ENCODE assay signal across 25 cellular contexts in the genomic region with DNA sequence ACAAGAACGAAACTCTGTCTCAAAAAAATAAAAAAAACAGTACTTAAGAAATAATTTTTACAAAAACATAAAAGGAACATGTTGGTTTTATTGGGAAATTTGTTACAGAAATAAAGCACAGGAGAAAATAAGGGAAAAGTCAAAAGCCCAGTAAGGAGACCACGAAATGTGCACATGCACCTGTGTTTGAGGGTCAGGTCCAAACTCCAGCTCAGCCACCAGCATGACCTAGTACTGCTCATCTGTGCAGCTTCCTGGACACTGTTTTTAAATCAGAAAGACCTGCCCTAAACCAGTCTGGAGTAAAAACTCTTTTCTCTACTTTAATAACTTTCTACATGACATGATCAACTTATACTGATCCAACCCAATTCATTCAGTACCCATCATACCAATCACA. TPM values are rescaled to one million over a fixed set of nuclear protein-coding genes. Genes with fewer than 3 reads are reported as not detected.
DNase-seq lines count a peak whose midpoint lies in the region; ATAC-seq, FAIRE-seq and TF ChIP-seq lines count a peak whose summit lies in the region.
"Had no signal": no experiment of that assay in that cellular context is flagged by ENCODE, and none has a peak within 500 bp of the region (broad histone marks: within the 10 kb centered on the region; RNA-seq: fewer than 3 reads in every experiment).

No MANE protein-coding gene starts in this region.

- peaks cover 82% of the 10 kb centered on the region for H3K36me3 ChIP-seq in CD4-positive, CD25-positive, alpha-beta regulatory T cell (ENCODE audit: control insufficient read depth, insufficient read depth, low read length)
- peaks cover 73% of the 10 kb centered on the region for H3K36me3 ChIP-seq in K562 (ENCODE audit: control insufficient read depth, insufficient read depth, low read length)
- H3K36me3 ChIP-seq in right lobe of liver, result peaks cover 0 to 40% (median 15%) of the 10 kb centered on the region in 4 donors

- H4K20me1 ChIP-seq in K562 (replicated peaks; ENCODE audit: control insufficient read depth, insufficient read depth, low read length), result no peaks in the 10 kb centered on the region

- no peak for DNase-seq in activated CD8-positive, alpha-beta T cell treated with anti-CD3 and anti-CD28 coated beads for 36 hours
- no peak for DNase-seq in activated CD8-positive, alpha-beta T cell treated with anti-CD3 and anti-CD28 coated beads, Interleukin-2, amount 10 ng/mL, durations not matched to agents 7 days and 5 days
- DNase-seq in CD4-positive, CD25-positive, alpha-beta regulatory T cell, result no peak
- DNase-seq in K562 (ENCODE audit: extremely low read depth in 1 of 4, low spot score in 3 of 4) (no peak), right lobe of liver (peak; percentile 52 to 84 (median 71)), NCI-H146 (lab: John Stamatoyannopoulos, UW) (no peak), SKM-1 treated with dmso at 0.1 percent for 144 hours (lab: John Stamatoyannopoulos, UW; ENCODE audit: unreplicated experiment) (no peak), left colon (no peak)
- DNase-seq: AML-193; CD8-positive, alpha-beta T cell; DMS 273 treated with DMSO at 0.1 percent for 48 hours; DMS53; DND-41; EL; GOT3; H7; HFFc6 had no signal

- CTCF ChIA-PET in activated CD8-positive, alpha-beta T cell treated with anti-CD3 and anti-CD28 coated beads for 36 hours (lab: Charles Lee), result interaction anchor here (1.1 to 1.7 kb wide), 2 partner anchors 9 to 55 kb away, joined by 4 to 7 read pairs; no protein-coding TSS in a partner anchor
- CTCF ChIA-PET in activated CD8-positive, alpha-beta T cell treated with anti-CD3 and anti-CD28 coated beads, Interleukin-2, amount 10 ng/mL, durations not matched to agents 7 days and 5 days (lab: Charles Lee), result no interaction called here
- CTCF ChIA-PET in K562 (lab: Yijun Ruan, JAX; ENCODE audit: low intra/inter-chr PET ratio), result no interaction called here

- H3K27ac Mint-ChIP-seq in activated CD8-positive, alpha-beta T cell treated with anti-CD3 and anti-CD28 coated beads for 36 hours, result peak overlapping the region; percentile 11
- H3K27ac Mint-ChIP-seq in activated CD8-positive, alpha-beta T cell treated with anti-CD3 and anti-CD28 coated beads, Interleukin-2, amount 10 ng/mL, durations not matched to agents 7 days and 5 days, result no peak overlapping the region
- H3K27ac Mint-ChIP-seq in CD4-positive, CD25-positive, alpha-beta regulatory T cell, result peak overlapping the region in 1 of 3 donors; percentile 3
- H3K27ac Mint-ChIP-seq: HFFc6, IgD-negative memory B cell had no signal

- H3K4me2 ChIP-seq in K562 (ENCODE audit: insufficient read depth, low read length), result no peak overlapping the region
- H3K4me2 ChIP-seq: A549 had no signal

- no peaks in the 10 kb centered on the region for H3K9me1 ChIP-seq in K562 (ENCODE audit: control insufficient read depth, insufficient read depth, low read length)

- TF ChIP-seq CTCF in activated CD8-positive, alpha-beta T cell treated with anti-CD3 and anti-CD28 coated beads for 36 hours (IDR thresholded peaks at IDR 0.05), result no peak
- TF ChIP-seq CTCF in K562 (IDR thresholded peaks at IDR 0.05 in 2 of 3, conservative IDR thresholded peaks at IDR 0.05 in 1 of 3; ENCODE audit: insufficient read depth in 2 of 3, low read depth in 1 of 3, low read length in 3 of 3) (no peak), right lobe of liver (IDR thresholded peaks at IDR 0.05) (no peak)

- H3K9me3 Mint-ChIP-seq in activated CD8-positive, alpha-beta T cell treated with anti-CD3 and anti-CD28 coated beads for 36 hours, result no peaks in the 10 kb centered on the region
- no peaks in the 10 kb centered on the region for H3K9me3 Mint-ChIP-seq in activated CD8-positive, alpha-beta T cell treated with anti-CD3 and anti-CD28 coated beads, Interleukin-2, amount 10 ng/mL, durations not matched to agents 7 days and 5 days (ENCODE audit: insufficient read depth)
- peaks cover 0 to 1% (median 0%) of the 10 kb centered on the region in 7 donors for H3K9me3 Mint-ChIP-seq in CD4-positive, CD25-positive, alpha-beta regulatory T cell
- H3K9me3 Mint-ChIP-seq: CD8-positive, alpha-beta T cell; HFFc6; IgD-negative memory B cell had no signal

- no peak overlapping the region for H2AFZ ChIP-seq in K562 (ENCODE audit: low read depth, low read length)

- ATAC-seq in activated CD8-positive, alpha-beta T cell treated with anti-CD3 and anti-CD28 coated beads for 36 hours, result no peak
- no peak for ATAC-seq in activated CD8-positive, alpha-beta T cell treated with anti-CD3 and anti-CD28 coated beads, Interleukin-2, amount 10 ng/mL, durations not matched to agents 7 days and 5 days
- no peak for ATAC-seq in CD4-positive, CD25-positive, alpha-beta regulatory T cell (ENCODE audit: low read depth in 2 of 2)
- no peak for ATAC-seq in K562
- ATAC-seq in right lobe of liver, result peak; percentile 96 to 98 (median 98)
- ATAC-seq in left colon, result no peak
- ATAC-seq: A549; CD8-positive, alpha-beta T cell; HCT116 had no signal

- H3K79me2 ChIP-seq in K562 (ENCODE audit: control insufficient read depth, insufficient read depth, low read length), result no peaks in the 10 kb centered on the region

- in situ Hi-C loops in K562 (cut with MboI), result no loop called here

- no peak for FAIRE-seq in K562 (lab: Jason Lieb, UNC)
- FAIRE-seq: A549, GM12892, GM18507, HTR-8/SVneo had no signal

- no peak for TF ChIP-seq RAD21 in K562 (CRISPR knock-in tag; conservative IDR thresholded peaks at IDR 0.05 in 1 of 2, IDR thresholded peaks at IDR 0.05 in 1 of 2)

- H3K36me3 Mint-ChIP-seq in activated CD8-positive, alpha-beta T cell treated with anti-CD3 and anti-CD28 coated beads for 36 hours (ENCODE audit: low read depth), result peaks cover 43% of the 10 kb centered on the region
- H3K36me3 Mint-ChIP-seq in activated CD8-positive, alpha-beta T cell treated with anti-CD3 and anti-CD28 coated beads, Interleukin-2, amount 10 ng/mL, durations not matched to agents 7 days and 5 days (ENCODE audit: low read depth), result peaks cover 60% of the 10 kb centered on the region
- H3K36me3 Mint-ChIP-seq in CD4-positive, CD25-positive, alpha-beta regulatory T cell, result peaks cover 39% of the 10 kb centered on the region

- no peaks in the 10 kb centered on the region for H3K9me3 ChIP-seq in CD4-positive, CD25-positive, alpha-beta regulatory T cell (ENCODE audit: control insufficient read depth in 2 of 2, low read length in 2 of 2)
- H3K9me3 ChIP-seq in K562 (replicated peaks; ENCODE audit: control insufficient read depth, insufficient read depth, low read depth, low read length) (no peaks in the 10 kb centered on the region), right lobe of liver (no peaks in the 10 kb centered on the region)
- H3K9me3 ChIP-seq: A549 had no signal

- no peak overlapping the region for H3K4me3 Mint-ChIP-seq in activated CD8-positive, alpha-beta T cell treated with anti-CD3 and anti-CD28 coated beads for 36 hours
- H3K4me3 Mint-ChIP-seq in activated CD8-positive, alpha-beta T cell treated with anti-CD3 and anti-CD28 coated beads, Interleukin-2, amount 10 ng/mL, durations not matched to agents 7 days and 5 days, result no peak overlapping the region
- H3K4me3 Mint-ChIP-seq in CD4-positive, CD25-positive, alpha-beta regulatory T cell, result no peak overlapping the region
- H3K4me3 Mint-ChIP-seq: CD8-positive, alpha-beta T cell; HFFc6; IgD-negative memory B cell had no signal

- H3K4me1 Mint-ChIP-seq in activated CD8-positive, alpha-beta T cell treated with anti-CD3 and anti-CD28 coated beads for 36 hours (ENCODE audit: low read depth), result peaks cover 4% of the 10 kb centered on the region
- H3K4me1 Mint-ChIP-seq in activated CD8-positive, alpha-beta T cell treated with anti-CD3 and anti-CD28 coated beads, Interleukin-2, amount 10 ng/mL, durations not matched to agents 7 days and 5 days (ENCODE audit: low read depth), result peaks cover 6% of the 10 kb centered on the region
- peaks cover 11 to 58% (median 29%) of the 10 kb centered on the region in 4 donors for H3K4me1 Mint-ChIP-seq in CD4-positive, CD25-positive, alpha-beta regulatory T cell
- H3K4me1 Mint-ChIP-seq: IgD-negative memory B cell had no signal

- no peak overlapping the region for H3K9ac ChIP-seq in K562 (ENCODE audit: insufficient read depth in 1 of 2, low read depth in 2 of 2, low read length in 2 of 2)

- no peaks in the 10 kb centered on the region for H3K27me3 ChIP-seq in CD4-positive, CD25-positive, alpha-beta regulatory T cell (ENCODE audit: control insufficient read depth, insufficient read depth, low read length)
- no peaks in the 10 kb centered on the region for H3K27me3 ChIP-seq in K562 (ENCODE audit: control insufficient read depth in 2 of 2, insufficient read depth in 2 of 2, low read length in 2 of 2)
- no peaks in the 10 kb centered on the region for H3K27me3 ChIP-seq in right lobe of liver

- TF ChIP-seq EP300 in K562 (IDR thresholded peaks at IDR 0.05; ENCODE audit: low read length), result no peak

- H3K4me3 ChIP-seq in CD4-positive, CD25-positive, alpha-beta regulatory T cell (ENCODE audit: low read depth, low read length), result no peak overlapping the region
- H3K4me3 ChIP-seq in K562, result no peak overlapping the region
- no peak overlapping the region for H3K4me3 ChIP-seq in right lobe of liver
- H3K4me3 ChIP-seq: A549 had no signal

- H3K27ac ChIP-seq in CD4-positive, CD25-positive, alpha-beta regulatory T cell (ENCODE audit: insufficient read depth, low read length, poor library complexity, severe bottlenecking), result peak overlapping the region; percentile 28
- no peak overlapping the region for H3K27ac ChIP-seq in K562 (ENCODE audit: extremely low read depth, low read depth, low read length)
- H3K27ac ChIP-seq in right lobe of liver, result peak overlapping the region; percentile 48 to 87 (median 75)
- H3K27ac ChIP-seq: 22Rv1, A549, C4-2B had no signal

- TSS peak; percentile 15 for BruUV-seq in K562 (replicated peaks; lab: Mats Ljungman, UMichigan)

- H3K4me1 ChIP-seq in CD4-positive, CD25-positive, alpha-beta regulatory T cell (ENCODE audit: control insufficient read depth, insufficient read depth, low read length, poor library complexity, severe bottlenecking), result no peaks in the 10 kb centered on the region
- H3K4me1 ChIP-seq in K562 (replicated peaks in 1 of 2; ENCODE audit: control insufficient read depth in 2 of 2, insufficient read depth in 2 of 2, low read length in 2 of 2) (no peaks in the 10 kb centered on the region), right lobe of liver (peaks cover 0 to 17% (median 5%) of the 10 kb centered on the region in 4 donors)
- H3K4me1 ChIP-seq: A549 had no signal

- no peaks in the 10 kb centered on the region for H3K27me3 Mint-ChIP-seq in activated CD8-positive, alpha-beta T cell treated with anti-CD3 and anti-CD28 coated beads for 36 hours
- H3K27me3 Mint-ChIP-seq in activated CD8-positive, alpha-beta T cell treated with anti-CD3 and anti-CD28 coated beads, Interleukin-2, amount 10 ng/mL, durations not matched to agents 7 days and 5 days (ENCODE audit: low read depth), result no peaks in the 10 kb centered on the region
- no peaks in the 10 kb centered on the region for H3K27me3 Mint-ChIP-seq in CD4-positive, CD25-positive, alpha-beta regulatory T cell
- H3K27me3 Mint-ChIP-seq: IgD-negative memory B cell had no signal

- TF ChIP-seq POLR2A in K562 (conservative IDR thresholded peaks at IDR 0.05) (no peak), right lobe of liver (IDR thresholded peaks at IDR 0.05) (peak; percentile 49)

- intact Hi-C loops in activated CD8-positive, alpha-beta T cell treated with anti-CD3 and anti-CD28 coated beads for 36 hours (cut with micrococcal nuclease), result no loop called here
- intact Hi-C loops in K562 (cut with micrococcal nuclease) (no loop called here), right lobe of liver (cut with DNase I) (no loop called here), left colon (cut with DNase I, micrococcal nuclease) (no loop called here)

- POLR2A ChIA-PET in activated CD8-positive, alpha-beta T cell treated with anti-CD3 and anti-CD28 coated beads for 36 hours (lab: Charles Lee), result interaction anchor here (0.7 kb wide), 1 partner anchor 9 kb away, joined by 3 read pairs; no protein-coding TSS in a partner anchor
- POLR2A ChIA-PET in activated CD8-positive, alpha-beta T cell treated with anti-CD3 and anti-CD28 coated beads, Interleukin-2, amount 10 ng/mL, durations not matched to agents 7 days and 5 days (lab: Charles Lee), result no interaction called here
- POLR2A ChIA-PET in K562 (lab: Yijun Ruan, JAX), result interaction anchor here (0.6 to 1.0 kb wide), 2 partner anchors 9 to 18 kb away, joined by 3 read pairs; no protein-coding TSS in a partner anchor

- WGBS in K562 (ENCODE audit: insufficient coverage, low coverage, missing lambda C conversion rate), result 100% methylated on average over 2 of the region's 2 CpGs
- 27% methylated on average over 2 of the region's 2 CpGs for WGBS in right lobe of liver (ENCODE audit: insufficient coverage, low coverage, low lambda C conversion rate, missing lambda C conversion rate)

RNA-seq across cellular contexts. Expression of a gene that starts 21.2 kb away (rescaled TPM):
- 10 to 100 TPM; 48.7 to 53.2 TPM for total RNA-seq in activated CD8-positive, alpha-beta T cell treated with anti-CD3 and anti-CD28 coated beads for 36 hours
- total RNA-seq in activated CD8-positive, alpha-beta T cell treated with anti-CD3 and anti-CD28 coated beads, Interleukin-2, amount 10 ng/mL, durations not matched to agents 7 days and 5 days, result 10 to 100 TPM; 64.2 to 71.5 TPM
- 221 TPM for total RNA-seq in CD4-positive, CD25-positive, alpha-beta regulatory T cell
- polyA plus RNA-seq in CD4-positive, CD25-positive, alpha-beta regulatory T cell, result 10 to 100 TPM; 84.4 to 97.3 (median 90.9) TPM
- total RNA-seq in K562 (2011; cell fraction: chromatin; rRNA removed; ENCODE audit: low replicate concordance), result 82.0 and 197 TPM in 2 replicates
- total RNA-seq in K562 (2011; cell fraction: nucleolus; rRNA removed), result 55.7 and 63.3 TPM in 2 replicates
- total RNA-seq in K562 (2011; cell fraction: nucleoplasm; rRNA removed), result 101 and 175 TPM in 2 replicates
- total RNA-seq in K562 (2014; rRNA removed) (24.1 and 25.3 TPM in 2 replicates), K562 (2014; rRNA removed; fragmentation: Illumina TruSeq; extraction: Trizol) (31.5 and 36.1 TPM in 2 replicates), K562 (2015; rRNA removed; fragmentation: Illumina TruSeq; extraction: Trizol) (23.3 and 28.3 TPM in 2 replicates), K562 (2021) (21.8 and 22.8 TPM in 2 replicates), right lobe of liver (10 to 100 TPM; 20.3 to 45.4 (median 32.2) TPM), left colon (10 to 100 TPM; 56.9 to 57.0 TPM)
- polyA plus RNA-seq in K562 (2011; rRNA removed) (27.2 and 28.4 TPM in 2 replicates), K562 (2014; fragmentation: Illumina TruSeq; extraction: Trizol) (17.7 and 21.3 TPM in 2 replicates), K562 (2014; fragmentation: Nextera tagmentation; extraction: Ambion mirVana) (1 to 10 TPM; 9.0 to 9.5 TPM), K562 (2014; rRNA removed) (21.0 and 23.3 TPM in 2 replicates)
- 8.5 and 12.5 TPM in 2 replicates for polyA plus RNA-seq in K562 (2011; cell fraction: cytosol; rRNA removed)
- 34.9 and 38.9 TPM in 2 replicates for polyA plus RNA-seq in K562 (2011; cell fraction: nucleus; rRNA removed)
- 12.4 and 17.9 TPM in 2 replicates for polyA plus RNA-seq in K562 (2012)
- 31.2 and 33.4 TPM in 2 replicates for polyA minus RNA-seq in K562 (2011; rRNA and poly(A)+ RNA removed)
- 11.4 and 13.9 TPM in 2 replicates for polyA minus RNA-seq in K562 (2011; cell fraction: cytosol; rRNA and poly(A)+ RNA removed)
- 25.7 and 42.1 TPM in 2 replicates for polyA minus RNA-seq in K562 (2011; cell fraction: nucleus; rRNA and poly(A)+ RNA removed)

RNA-seq across cellular contexts. Expression of a gene that starts 34.6 kb away (rescaled TPM):
- 10 to 100 TPM; 56.7 to 59.7 TPM for total RNA-seq in activated CD8-positive, alpha-beta T cell treated with anti-CD3 and anti-CD28 coated beads for 36 hours
- 10 to 100 TPM; 64.4 to 64.7 TPM for total RNA-seq in activated CD8-positive, alpha-beta T cell treated with anti-CD3 and anti-CD28 coated beads, Interleukin-2, amount 10 ng/mL, durations not matched to agents 7 days and 5 days
- 63.8 TPM for total RNA-seq in CD4-positive, CD25-positive, alpha-beta regulatory T cell
- polyA plus RNA-seq in CD4-positive, CD25-positive, alpha-beta regulatory T cell, result 10 to 100 TPM; 68.6 to 76.2 (median 69.4) TPM
- 56.3 and 58.9 TPM in 2 replicates for total RNA-seq in K562 (2011; cell fraction: chromatin; rRNA removed; ENCODE audit: low replicate concordance)
- total RNA-seq in K562 (2011; cell fraction: nucleolus; rRNA removed), result 33.7 and 34.5 TPM in 2 replicates
- total RNA-seq in K562 (2011; cell fraction: nucleoplasm; rRNA removed), result 34.8 and 41.8 TPM in 2 replicates
- total RNA-seq in K562 (2014; rRNA removed) (44.2 and 59.8 TPM in 2 replicates), K562 (2014; rRNA removed; fragmentation: Illumina TruSeq; extraction: Trizol) (64.2 and 70.6 TPM in 2 replicates), K562 (2015; rRNA removed; fragmentation: Illumina TruSeq; extraction: Trizol) (91.9 and 92.9 TPM in 2 replicates), K562 (2021) (61.5 and 66.2 TPM in 2 replicates), right lobe of liver (10 to 100 TPM; 17.0 to 28.5 (median 21.5) TPM), left colon (10 to 100 TPM; 50.6 to 55.5 TPM)
- polyA plus RNA-seq in K562 (2011; rRNA removed) (89.1 and 105 TPM in 2 replicates), K562 (2014; fragmentation: Illumina TruSeq; extraction: Trizol) (114 and 163 TPM in 2 replicates), K562 (2014; fragmentation: Nextera tagmentation; extraction: Ambion mirVana) (10 to 100 TPM; 12.7 to 13.2 TPM), K562 (2014; rRNA removed) (54.2 and 62.2 TPM in 2 replicates)
- 53.5 and 79.9 TPM in 2 replicates for polyA plus RNA-seq in K562 (2011; cell fraction: cytosol; rRNA removed)
- 150 and 160 TPM in 2 replicates for polyA plus RNA-seq in K562 (2011; cell fraction: nucleus; rRNA removed)
- polyA plus RNA-seq in K562 (2012), result 41.6 and 49.2 TPM in 2 replicates
- 84.0 and 119 TPM in 2 replicates for polyA minus RNA-seq in K562 (2011; rRNA and poly(A)+ RNA removed)
- polyA minus RNA-seq in K562 (2011; cell fraction: cytosol; rRNA and poly(A)+ RNA removed), result 43.2 and 58.7 TPM in 2 replicates
- polyA minus RNA-seq in K562 (2011; cell fraction: nucleus; rRNA and poly(A)+ RNA removed), result 18.7 and 22.2 TPM in 2 replicates

Comparison
In these comparisons a context has a peak if more than half of its experiments do, and no peak if none do; other contexts are left out.
1. ATAC-seq: peak in right lobe of liver (4 of 4); none in activated CD8-positive, alpha-beta T cell treated with anti-CD3 and anti-CD28 coated beads for 36 hours (single experiment), activated CD8-positive, alpha-beta T cell treated with anti-CD3 and anti-CD28 coated beads, Interleukin-2, amount 10 ng/mL, durations not matched to agents 7 days and 5 days (single experiment), CD4-positive, CD25-positive, alpha-beta regulatory T cell (0 of 2), K562 (single experiment) and left colon (single experiment).
2. DNase-seq: peak in right lobe of liver (3 of 3); none in activated CD8-positive, alpha-beta T cell treated with anti-CD3 and anti-CD28 coated beads for 36 hours (single experiment), activated CD8-positive, alpha-beta T cell treated with anti-CD3 and anti-CD28 coated beads, Interleukin-2, amount 10 ng/mL, durations not matched to agents 7 days and 5 days (single experiment), CD4-positive, CD25-positive, alpha-beta regulatory T cell (0 of 3), K562 (0 of 4), NCI-H146 (single experiment), SKM-1 treated with dmso at 0.1 percent for 144 hours (single experiment) and left colon (0 of 2).